In the genomic region with DNA sequence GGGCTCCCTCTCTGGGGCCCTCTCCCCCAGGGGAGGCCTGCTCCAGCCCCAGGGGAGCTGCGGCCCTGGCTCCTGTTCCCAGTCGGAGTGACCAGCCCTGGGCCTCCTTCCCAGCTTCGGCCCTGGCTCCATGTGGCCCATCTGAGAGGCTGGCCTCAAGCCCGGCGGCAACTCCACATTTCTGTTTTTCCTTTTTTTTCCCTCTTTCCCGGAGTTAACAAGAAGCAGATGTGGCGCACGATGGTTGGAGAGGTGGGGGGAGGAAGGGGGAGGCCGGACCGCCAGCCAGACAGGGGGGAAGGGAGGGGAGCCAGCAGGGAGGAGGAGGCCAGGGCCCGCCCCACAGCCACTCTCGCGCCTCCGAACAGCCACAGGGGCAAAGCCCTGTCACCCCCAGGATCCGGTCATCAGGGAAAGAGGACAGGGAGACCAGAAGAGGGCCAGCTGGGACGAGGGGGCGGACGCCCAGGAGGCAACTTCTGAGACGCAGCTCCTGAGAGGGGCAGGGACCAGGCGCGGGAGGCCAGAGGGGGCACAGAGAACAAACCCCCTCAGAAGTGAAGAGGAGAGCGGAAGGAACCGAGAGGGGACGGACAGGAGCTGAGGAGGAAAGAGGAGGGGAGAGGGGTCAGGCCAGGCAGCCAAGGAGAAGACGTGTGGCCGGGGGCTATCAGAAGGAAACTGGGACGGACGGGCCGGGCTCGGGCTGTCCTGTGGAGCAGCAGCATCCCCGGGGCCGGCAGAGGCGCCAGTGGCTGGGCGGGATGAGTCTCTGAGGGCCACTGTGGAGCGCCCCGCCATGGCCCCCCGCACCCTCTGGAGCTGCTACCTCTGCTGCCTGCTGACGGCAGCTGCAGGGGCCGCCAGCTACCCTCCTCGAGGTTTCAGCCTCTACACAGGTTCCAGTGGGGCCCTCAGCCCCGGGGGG, we compare ENCODE assay signal across 10 cellular contexts. TPM values are rescaled to one million over a fixed set of nuclear protein-coding genes. Genes with fewer than 3 reads are reported as not detected.
DNase-seq lines count a peak whose midpoint lies in the region; ATAC-seq and TF ChIP-seq lines count a peak whose summit lies in the region.
"Had no signal": no experiment of that assay in that cellular context is flagged by ENCODE, and none has a peak within 500 bp of the region (broad histone marks: within the 10 kb centered on the region; RNA-seq: fewer than 3 reads in every experiment).

A gene (plus strand): TSS at position 349 of the 928 bp plus-strand sequence. CDS start 451 bp downstream, at position 800.

- intact Hi-C loops in CD4-positive, alpha-beta memory T cell (cut with micrococcal nuclease): no loop called here

- peak within 1 kb of the TSS; percentile 64 for H2AFZ ChIP-seq in neuron (ENCODE audit: low read depth, low read length)

- H3K27ac Mint-ChIP-seq in CD4-positive, alpha-beta memory T cell: peak within 1 kb of the TSS in 2 of 7 donors; percentile 33 to 89

- H3K27me3 Mint-ChIP-seq in CD4-positive, alpha-beta memory T cell: peaks cover 0 to 2% of the 10 kb centered on the region in 2 donors

- H3K4me1 ChIP-seq in SJSA1 (replicated peaks) (peaks cover 59% of the 10 kb centered on the region), neuron (ENCODE audit: insufficient read depth, low read length) (peaks cover 29% of the 10 kb centered on the region)
- H3K4me1 ChIP-seq in CD4-positive, alpha-beta memory T cell (ENCODE audit: insufficient read depth, low read length): peaks cover 48% of the 10 kb centered on the region

- H3K27ac ChIP-seq in SJSA1: peak within 1 kb of the TSS; percentile 54
- no peak within 1 kb of the TSS for H3K27ac ChIP-seq in CD4-positive, alpha-beta memory T cell (ENCODE audit: low read depth, low read length)
- H3K27ac ChIP-seq: neutrophil had no signal

- POLR2A ChIA-PET in CD4-positive, alpha-beta memory T cell (lab: Charles Lee; ENCODE audit: partially characterized antibody): interaction anchor here (1.0 to 18.9 kb wide), 3 partner anchors 18 to 56 kb away, joined by 3 to 402 read pairs (median 3); a partner anchor contains a TSS

- CTCF ChIA-PET in CD4-positive, alpha-beta memory T cell (lab: Charles Lee; ENCODE audit: partially characterized antibody): no interaction called here

- no peaks in the 10 kb centered on the region for H3K36me3 Mint-ChIP-seq in CD4-positive, alpha-beta memory T cell

- H3K4me3 ChIP-seq in SJSA1: peak within 1 kb of the TSS; percentile 52
- H3K4me3 ChIP-seq in fibroblast of pulmonary artery (replicated peaks; ENCODE audit: low read depth, low read length): peak within 1 kb of the TSS; percentile 90
- no peak within 1 kb of the TSS for H3K4me3 ChIP-seq in neuron (ENCODE audit: low read length)
- H3K4me3 ChIP-seq in CD4-positive, alpha-beta memory T cell (ENCODE audit: low read length in 2 of 2): no peak within 1 kb of the TSS

- H3K36me3 ChIP-seq in SJSA1 (peaks cover 32% of the 10 kb centered on the region), neuron (ENCODE audit: insufficient read depth, low read length) (no peaks in the 10 kb centered on the region)
- no peaks in the 10 kb centered on the region for H3K36me3 ChIP-seq in CD4-positive, alpha-beta memory T cell (ENCODE audit: insufficient read depth, low read length)
- H3K36me3 ChIP-seq: neutrophil had no signal

- H3K4me3 Mint-ChIP-seq in CD4-positive, alpha-beta memory T cell: no peak within 1 kb of the TSS

- DNase-seq in AG08396 (ENCODE audit: low spot score) (peak; percentile 90), SJSA1 (ENCODE audit: low read depth in 1 of 2, low spot score in 2 of 2) (peak; percentile 93 to 96), fibroblast of pulmonary artery (ENCODE audit: low read depth) (peak; percentile 97), DMS79 treated with DMSO at 0.1 percent for 48 hours (lab: John Stamatoyannopoulos, UW) (no peak), cortex of kidney (lab: John Stamatoyannopoulos, UW) (no peak)
- no peak for DNase-seq in CD4-positive, alpha-beta memory T cell

- no peak for ATAC-seq in GM21619 (IDR thresholded peaks at IDR 0.05; ENCODE audit: unreplicated experiment)
- ATAC-seq: Panc1 had no signal

- H3K4me1 Mint-ChIP-seq in CD4-positive, alpha-beta memory T cell: peaks cover 27 to 50% (median 40%) of the 10 kb centered on the region in 4 donors

- TF ChIP-seq CTCF in fibroblast of pulmonary artery (IDR thresholded peaks at IDR 0.05; ENCODE audit: low read length, missing control alignments): no peak

- no peaks in the 10 kb centered on the region for H3K9me3 ChIP-seq in SJSA1 (replicated peaks)
- H3K9me3 ChIP-seq in neuron (ENCODE audit: low read length): no peaks in the 10 kb centered on the region
- no peaks in the 10 kb centered on the region for H3K9me3 ChIP-seq in CD4-positive, alpha-beta memory T cell (ENCODE audit: control insufficient read depth in 1 of 2, low read length in 2 of 2)
- H3K9me3 ChIP-seq: neutrophil had no signal

- H3K27me3 ChIP-seq in SJSA1 (replicated peaks): no peaks in the 10 kb centered on the region
- no peaks in the 10 kb centered on the region for H3K27me3 ChIP-seq in neuron (ENCODE audit: insufficient read depth, low read length)
- no peaks in the 10 kb centered on the region for H3K27me3 ChIP-seq in CD4-positive, alpha-beta memory T cell (ENCODE audit: insufficient read depth, low read length)

- H3K9me3 Mint-ChIP-seq in CD4-positive, alpha-beta memory T cell: no peaks in the 10 kb centered on the region

RNA-seq across cellular contexts. Expression of the gene that starts here (rescaled TPM):
- total RNA-seq in SJSA1 (2014; rRNA removed; shearing (Covaris generic)): 168 and 170 TPM in 2 replicates
- total RNA-seq in CD4-positive, alpha-beta memory T cell: under 1 TPM; 0.33 to 0.81 TPM
- polyA plus RNA-seq in CD4-positive, alpha-beta memory T cell: under 1 TPM; 0.35 to 0.67 TPM

Comparison
In these comparisons a context has a peak if more than half of its experiments do, and no peak if none do; other contexts are left out.
1. RNA of the gene that starts here (total RNA-seq): 168 to 170 TPM in SJSA1; 0.33 to 0.81 TPM in CD4-positive, alpha-beta memory T cell; every median in the first group is over 10 times any median in the second.
2. DNase-seq: peak in AG08396 (single experiment), SJSA1 (2 of 2) and fibroblast of pulmonary artery (single experiment); none in DMS79 treated with DMSO at 0.1 percent for 48 hours (single experiment), cortex of kidney (single experiment) and CD4-positive, alpha-beta memory T cell (0 of 5).
3. H3K4me3 ChIP-seq: peak in SJSA1 (single experiment) and fibroblast of pulmonary artery (single experiment); none in neuron (single experiment) and CD4-positive, alpha-beta memory T cell (0 of 2).